In the genomic region with DNA sequence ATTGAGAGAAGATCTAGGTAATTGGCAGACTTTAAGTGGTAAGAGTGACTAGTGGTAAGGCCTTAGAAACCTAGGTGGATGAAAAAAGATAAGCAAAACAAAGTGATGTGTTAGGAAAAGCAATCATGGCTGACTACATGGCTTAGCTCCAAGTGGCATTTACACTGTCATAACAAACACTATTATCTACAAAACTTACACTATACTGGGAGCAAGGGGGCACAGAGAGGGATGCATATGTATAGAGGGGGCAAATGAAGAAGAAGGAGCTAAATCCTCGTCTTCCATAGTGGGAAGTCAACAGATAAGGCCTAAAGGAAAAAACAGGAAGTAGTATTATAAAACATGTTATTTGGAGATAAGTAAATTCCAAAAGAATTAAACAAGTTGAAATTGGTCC, we compare ENCODE assay signal across 1 cellular context.
TF ChIP-seq lines count a peak whose summit lies in the region.

No MANE protein-coding gene starts in this region.

TF ChIP-seq in HEK293, 187 proteins besides CTCF, POLR2A, EP300 and RAD21:
- no peak for TF ChIP-seq ZNF174 (tag by site-specific recombination; IDR thresholded peaks at IDR 0.05)
- TF ChIP-seq YY2 (tag by site-specific recombination; IDR thresholded peaks at IDR 0.05): no peak
- TF ChIP-seq ZNF514 (tag by site-specific recombination; IDR thresholded peaks at IDR 0.05): no peak
- TF ChIP-seq, protein P1, sequence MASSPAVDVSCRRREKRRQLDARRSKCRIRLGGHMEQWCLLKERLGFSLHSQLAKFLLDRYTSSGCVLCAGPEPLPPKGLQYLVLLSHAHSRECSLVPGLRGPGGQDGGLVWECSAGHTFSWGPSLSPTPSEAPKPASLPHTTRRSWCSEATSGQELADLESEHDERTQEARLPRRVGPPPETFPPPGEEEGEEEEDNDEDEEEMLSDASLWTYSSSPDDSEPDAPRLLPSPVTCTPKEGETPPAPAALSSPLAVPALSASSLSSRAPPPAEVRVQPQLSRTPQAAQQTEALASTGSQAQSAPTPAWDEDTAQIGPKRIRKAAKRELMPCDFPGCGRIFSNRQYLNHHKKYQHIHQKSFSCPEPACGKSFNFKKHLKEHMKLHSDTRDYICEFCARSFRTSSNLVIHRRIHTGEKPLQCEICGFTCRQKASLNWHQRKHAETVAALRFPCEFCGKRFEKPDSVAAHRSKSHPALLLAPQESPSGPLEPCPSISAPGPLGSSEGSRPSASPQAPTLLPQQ (tag by site-specific recombination; IDR thresholded peaks at IDR 0.05): no peak
- TF ChIP-seq, protein P2, sequence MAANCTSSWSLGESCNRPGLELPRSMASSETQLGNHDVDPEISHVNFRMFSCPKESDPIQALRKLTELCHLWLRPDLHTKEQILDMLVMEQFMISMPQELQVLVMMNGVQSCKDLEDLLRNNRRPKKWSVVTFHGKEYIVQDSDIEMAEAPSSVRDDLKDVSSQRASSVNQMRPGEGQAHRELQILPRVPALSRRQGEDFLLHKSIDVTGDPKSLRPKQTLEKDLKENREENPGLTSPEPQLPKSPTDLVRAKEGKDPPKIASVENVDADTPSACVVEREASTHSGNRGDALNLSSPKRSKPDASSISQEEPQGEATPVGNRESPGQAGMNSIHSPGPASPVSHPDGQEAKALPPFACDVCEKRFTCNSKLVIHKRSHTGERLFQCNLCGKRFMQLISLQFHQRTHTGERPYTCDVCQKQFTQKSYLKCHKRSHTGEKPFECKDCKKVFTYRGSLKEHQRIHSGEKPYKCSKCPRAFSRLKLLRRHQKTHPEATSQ (tag by site-specific recombination; IDR thresholded peaks at IDR 0.05): no peak
- TF ChIP-seq ZNF335 (tag by site-specific recombination; conservative IDR thresholded peaks at IDR 0.05): 0 out of 2 replicates have a peak, but pooled peaks have one; percentile 2
